Comparison of ENCODE assay signal across 1 cellular context in the genomic region with DNA sequence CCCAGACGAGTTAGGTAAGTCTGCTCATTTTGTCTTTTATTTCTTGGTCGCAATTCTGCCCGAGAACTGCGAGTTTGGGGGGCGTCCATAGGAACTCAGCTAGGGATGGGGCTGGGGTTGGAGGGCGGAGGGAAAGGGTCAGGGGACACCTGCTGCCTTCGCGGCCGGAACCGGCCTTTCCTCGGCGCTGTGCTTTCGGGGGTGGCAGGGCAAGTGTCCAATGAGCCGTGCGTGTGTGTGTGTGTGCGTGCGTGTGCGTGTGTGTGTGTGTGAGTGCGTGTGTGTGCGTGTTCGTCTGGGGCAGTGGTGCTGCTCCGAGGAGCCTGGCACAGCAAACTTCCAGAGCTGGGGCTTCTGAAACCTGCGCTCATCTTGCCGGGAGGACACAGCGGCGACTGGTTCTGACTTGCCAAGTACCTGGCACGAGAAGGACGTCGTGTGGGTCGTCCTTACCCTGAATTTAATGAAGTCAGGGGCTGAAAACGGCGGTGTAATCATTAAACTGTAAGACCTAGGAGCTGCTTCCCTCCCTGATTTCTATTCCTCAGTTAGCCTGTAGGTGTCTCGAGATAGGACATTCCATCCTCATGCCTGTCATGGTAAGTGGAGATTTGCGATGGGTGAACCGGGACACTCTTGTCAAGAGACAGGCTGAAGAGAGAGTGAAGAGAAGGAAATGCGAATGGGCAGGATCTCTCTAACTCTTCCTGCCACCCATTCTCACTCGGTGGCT.
TF ChIP-seq lines count a peak whose summit lies in the region.

No MANE protein-coding gene starts in this region.

TF ChIP-seq in HepG2, 621 proteins besides CTCF, POLR2A, EP300 and RAD21 (continued from another document):
- TF ChIP-seq, protein P1, sequence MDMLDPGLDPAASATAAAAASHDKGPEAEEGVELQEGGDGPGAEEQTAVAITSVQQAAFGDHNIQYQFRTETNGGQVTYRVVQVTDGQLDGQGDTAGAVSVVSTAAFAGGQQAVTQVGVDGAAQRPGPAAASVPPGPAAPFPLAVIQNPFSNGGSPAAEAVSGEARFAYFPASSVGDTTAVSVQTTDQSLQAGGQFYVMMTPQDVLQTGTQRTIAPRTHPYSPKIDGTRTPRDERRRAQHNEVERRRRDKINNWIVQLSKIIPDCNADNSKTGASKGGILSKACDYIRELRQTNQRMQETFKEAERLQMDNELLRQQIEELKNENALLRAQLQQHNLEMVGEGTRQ (IDR thresholded peaks at IDR 0.05; ENCODE audit: low read depth, low read length), result no peak
- TF ChIP-seq, protein P1 (CRISPR knock-in tag; IDR thresholded peaks at IDR 0.05; ENCODE audit: borderline replicate concordance), result no peak
- TF ChIP-seq FOXP1 (IDR thresholded peaks at IDR 0.05), result no peak
- no peak for TF ChIP-seq FOXP1 (CRISPR knock-in tag; IDR thresholded peaks at IDR 0.05)
- TF ChIP-seq ZNF883 (CRISPR knock-in tag; IDR thresholded peaks at IDR 0.05; ENCODE audit: not compliant biosample characterization), result no peak
- 0 out of 2 replicates have a peak, but pooled peaks have one; percentile 48 for TF ChIP-seq ZNF644 (CRISPR knock-in tag; IDR thresholded peaks at IDR 0.05; ENCODE audit: low read depth)
- no peak for TF ChIP-seq TFE3 (CRISPR knock-in tag; IDR thresholded peaks at IDR 0.05)
- no peak for TF ChIP-seq POLR2AphosphoS2 (IDR thresholded peaks at IDR 0.05; ENCODE audit: low read depth, low read length)
- TF ChIP-seq ZNF562 (CRISPR knock-in tag; IDR thresholded peaks at IDR 0.05; ENCODE audit: borderline replicate concordance), result no peak
- TF ChIP-seq EZH2 (conservative IDR thresholded peaks at IDR 0.05; ENCODE audit: low read depth, low read length), result 0 out of 2 replicates have a peak, but pooled peaks have one; percentile 65
- TF ChIP-seq ZBTB25 (CRISPR knock-in tag; IDR thresholded peaks at IDR 0.05), result no peak
- no peak for TF ChIP-seq ZNF839 (CRISPR knock-in tag; IDR thresholded peaks at IDR 0.05; ENCODE audit: borderline replicate concordance)
- TF ChIP-seq ESRRA (CRISPR knock-in tag; IDR thresholded peaks at IDR 0.05; ENCODE audit: low read depth), result no peak
